In genomic region chr15:67125589-67126502, GRCh38 we compare ENCODE assay signal across 7 cellular contexts.
A peak's percentile ranks its signal among the peaks of the same experiment; 100 is the strongest.
DNase-seq lines count a peak whose midpoint lies in the region; ATAC-seq and TF ChIP-seq lines count a peak whose summit lies in the region.

No MANE protein-coding gene starts in this region.

- H3K9me2 ChIP-seq in HCT116 (ENCODE audit: insufficient read depth) (no peaks in the 10 kb centered on the region), SK-N-SH (no peaks in the 10 kb centered on the region)

- ATAC-seq in HCT116: peak; percentile 83

- 37% methylated on average over 12 of the region's 20 CpGs for WGBS in SK-N-SH (ENCODE audit: low lambda C conversion rate)
- WGBS in prostate gland: 44% methylated on average over 20 of the region's 20 CpGs

- H3K4me3 ChIP-seq in HCT116 (replicated peaks in 1 of 2; ENCODE audit: low read depth in 1 of 2, low read length in 2 of 2): peak overlapping the region; percentile 15 to 44
- H3K4me3 ChIP-seq in SK-N-SH (ENCODE audit: low read depth in 2 of 2, low read length in 1 of 2): peak overlapping the region; percentile 15 to 31; a peak in 2 of 4 replicates
- H3K4me3 ChIP-seq in fibroblast of mammary gland (ENCODE audit: control insufficient read depth, low read depth, low read length): peak overlapping the region; percentile 23
- H3K4me3 ChIP-seq in prostate gland: no peak overlapping the region

- H2AFZ ChIP-seq in HCT116 (ENCODE audit: low read depth, low read length, poor library complexity, severe bottlenecking) (no peak overlapping the region), SK-N-SH (ENCODE audit: low read depth) (no peak overlapping the region)

- H3K27ac ChIP-seq in HCT116 (ENCODE audit: low read depth, low read length) (peak overlapping the region; percentile 72), SK-N-SH (ENCODE audit: low read depth in 2 of 2, low read length in 1 of 2) (peak overlapping the region; percentile 72 to 99), prostate gland (peak overlapping the region; percentile 74 to 83)

- H4K20me1 ChIP-seq in HCT116 (ENCODE audit: insufficient read depth) (no peaks in the 10 kb centered on the region), SK-N-SH (ENCODE audit: insufficient read depth) (no peaks in the 10 kb centered on the region)

- H3K79me2 ChIP-seq in HCT116 (ENCODE audit: insufficient read depth, low read length) (peaks cover 99% of the 10 kb centered on the region), SK-N-SH (ENCODE audit: insufficient read depth) (peaks cover 78% of the 10 kb centered on the region)

- H3K4me2 ChIP-seq in HCT116 (ENCODE audit: low read length) (peak overlapping the region; percentile 77), SK-N-SH (peak overlapping the region; percentile 68)

- peaks cover 0 to 25% of the 10 kb centered on the region in 2 experiments; a peak in 2 of 4 replicates for H3K36me3 ChIP-seq in HCT116 (ENCODE audit: control insufficient read depth in 1 of 2, insufficient read depth in 2 of 2, low read length in 2 of 2)
- H3K36me3 ChIP-seq in SK-N-SH (replicated peaks in 1 of 2; ENCODE audit: control insufficient read depth in 1 of 2, insufficient read depth in 2 of 2, low read length in 1 of 2): peaks cover 0 to 7% of the 10 kb centered on the region in 2 experiments
- no peaks in the 10 kb centered on the region for H3K36me3 ChIP-seq in prostate gland

- TF ChIP-seq POLR2A in HCT116 (IDR thresholded peaks at IDR 0.05; ENCODE audit: borderline replicate concordance, extremely low read depth, insufficient read depth, insufficient read length): no peak
- TF ChIP-seq POLR2A in prostate gland (IDR thresholded peaks at IDR 0.05): peak; percentile 13

- RAD21 ChIA-PET in HCT116 (lab: Charles Lee; ENCODE audit: low non-redundant PET in 1 of 2, low total read pairs in 2 of 2, uncharacterized antibody in 2 of 2, unreplicated experiment in 2 of 2): interaction anchor here in 1 of 2 experiments (1.0 kb wide), 1 partner anchor 19 kb away, joined by 3 read pairs; no protein-coding TSS in a partner anchor

- BruUV-seq in HCT116 (replicated peaks; lab: Mats Ljungman, UMichigan): TSS peak; percentile 59

- intact Hi-C loops in HCT116 (cut with micrococcal nuclease): loop anchor here (1.0 to 5.0 kb wide), 3 partner anchors 24 to 84 kb away; no protein-coding TSS in a partner anchor
- intact Hi-C loops in prostate gland (cut with DNase I): no loop called here

- no peak for TF ChIP-seq CTCF in HCT116 (IDR thresholded peaks at IDR 0.05 in 2 of 3, conservative IDR thresholded peaks at IDR 0.05 in 1 of 3; ENCODE audit: borderline replicate concordance in 1 of 3, insufficient read depth in 1 of 3, low read depth in 2 of 3, low read length in 2 of 3)
- TF ChIP-seq CTCF in SK-N-SH (IDR thresholded peaks at IDR 0.05): no peak
- no peak for TF ChIP-seq CTCF in fibroblast of mammary gland (conservative IDR thresholded peaks at IDR 0.05; ENCODE audit: control insufficient read depth, insufficient read depth, low read depth, low read length)
- TF ChIP-seq CTCF in prostate gland (IDR thresholded peaks at IDR 0.05): no peak
- TF ChIP-seq CTCF in GM10248 (IDR thresholded peaks at IDR 0.05; ENCODE audit: control extremely low read depth, extremely low read depth, low read depth, missing control alignments): no peak

- no peaks in the 10 kb centered on the region for H3K9me3 ChIP-seq in HCT116 (ENCODE audit: control insufficient read depth in 1 of 2, insufficient read depth in 1 of 2, low read depth in 1 of 2, low read length in 2 of 2)
- H3K9me3 ChIP-seq in SK-N-SH: no peaks in the 10 kb centered on the region
- no peaks in the 10 kb centered on the region for H3K9me3 ChIP-seq in prostate gland

- CTCF ChIA-PET in HCT116 (lab: Charles Lee): interaction anchor here (0.8 to 2.3 kb wide), 6 partner anchors 9 to 179 kb away, joined by 3 to 7 read pairs (median 3); no protein-coding TSS in a partner anchor
- CTCF ChIA-PET in SK-N-SH (lab: Yijun Ruan, JAX): interaction anchor here (1.1 kb wide), 1 partner anchor 308 kb away, joined by 3 read pairs; no protein-coding TSS in a partner anchor
- CTCF ChIA-PET in GM10248 (lab: Yijun Ruan, JAX): interaction anchor here (0.8 kb wide), 1 partner anchor 10 kb away, joined by 3 read pairs; no protein-coding TSS in a partner anchor

- H3K4me1 ChIP-seq in HCT116 (ENCODE audit: control insufficient read depth in 1 of 2, insufficient read depth in 2 of 2, low read length in 2 of 2) (peaks cover 77 to 98% of the 10 kb centered on the region in 2 experiments), SK-N-SH (ENCODE audit: control insufficient read depth in 1 of 2, insufficient read depth in 2 of 2, low read depth in 1 of 2, low read length in 1 of 2) (peaks cover 22 to 48% of the 10 kb centered on the region in 2 experiments), prostate gland (replicated peaks) (peaks cover 10% of the 10 kb centered on the region)

- H3K9ac ChIP-seq in HCT116 (ENCODE audit: low read length): peak overlapping the region; percentile 70
- H3K9ac ChIP-seq in SK-N-SH: peak overlapping the region; percentile 73

- POLR2A ChIA-PET in HCT116 (lab: Charles Lee): interaction anchor here (0.8 to 3.2 kb wide), 16 partner anchors 8 to 1152 kb away, joined by 3 to 23 read pairs (median 5); partner anchors contain the start of genes FEM1B and SMAD3
- POLR2A ChIA-PET in SK-N-SH (lab: Yijun Ruan, JAX): no interaction called here
- POLR2A ChIA-PET in GM10248 (lab: Yijun Ruan, JAX): no interaction called here

- DNase-seq in HCT116 (ENCODE audit: low read depth, low spot score) (peak; percentile 86), SK-N-SH (no peak), fibroblast of mammary gland (ENCODE audit: low read depth) (peak; percentile 100), prostate gland (ENCODE audit: low spot score) (peak; percentile 56), germinal center (ENCODE audit: low spot score) (no peak), DMS114 treated with DMSO at 0.1 percent for 48 hours (lab: John Stamatoyannopoulos, UW; ENCODE audit: unreplicated experiment) (no peak), GM10248 (ENCODE audit: extremely low spot score) (no peak)

- H3K27me3 ChIP-seq in HCT116 (ENCODE audit: insufficient read depth, low read length): no peaks in the 10 kb centered on the region
- no peaks in the 10 kb centered on the region for H3K27me3 ChIP-seq in SK-N-SH (ENCODE audit: insufficient read depth)
- H3K27me3 ChIP-seq in prostate gland (replicated peaks; ENCODE audit: insufficient read depth): no peaks in the 10 kb centered on the region

- peak; percentile 54 to 99; a peak in 3 of 4 replicates for TF ChIP-seq EP300 in SK-N-SH (IDR thresholded peaks at IDR 0.05; ENCODE audit: borderline replicate concordance in 1 of 2, low read depth in 1 of 2, low read length in 1 of 2)

- H3F3A ChIP-seq in SK-N-SH (replicated peaks; ENCODE audit: insufficient read depth): peaks cover 60% of the 10 kb centered on the region

- TF ChIP-seq RAD21 in HCT116 (IDR thresholded peaks at IDR 0.05; ENCODE audit: low read depth) (no peak), SK-N-SH (IDR thresholded peaks at IDR 0.05; ENCODE audit: low read length) (no peak)

TF ChIP-seq in HCT116, 20 proteins besides CTCF, POLR2A, EP300 and RAD21 (continues in another document):
- TF ChIP-seq FOSL1 (IDR thresholded peaks at IDR 0.05; ENCODE audit: low read depth) (no peak), ZBTB33 (IDR thresholded peaks at IDR 0.05; ENCODE audit: extremely low read depth, insufficient replicate concordance, low read length) (peak; percentile 12), SIN3A (IDR thresholded peaks at IDR 0.05; ENCODE audit: low read depth) (no peak), ZNF274 (IDR thresholded peaks at IDR 0.05; ENCODE audit: low read depth, low read length) (no peak), YY1 (IDR thresholded peaks at IDR 0.05; ENCODE audit: extremely low read depth, insufficient replicate concordance, low read depth, low read length) (no peak), TCF7L2 (IDR thresholded peaks at IDR 0.05; ENCODE audit: borderline replicate concordance, extremely low read depth, insufficient read depth, insufficient read length) (peak; percentile 68)

TF ChIP-seq in SK-N-SH, 30 proteins besides CTCF, POLR2A, EP300 and RAD21 (continues in another document):
- peak; percentile 97 for TF ChIP-seq TCF12 (IDR thresholded peaks at IDR 0.05)
- peak; percentile 54; the same call in 1 of the 2 replicates for TF ChIP-seq TAF1 (IDR thresholded peaks at IDR 0.05; ENCODE audit: borderline replicate concordance, low read depth, low read length)
- TF ChIP-seq PBX3 (IDR thresholded peaks at IDR 0.05): peak; percentile 89
- TF ChIP-seq CHD2 (IDR thresholded peaks at IDR 0.05; ENCODE audit: low read length, partially characterized antibody): no peak
- no peak for TF ChIP-seq NRF1 (IDR thresholded peaks at IDR 0.05; ENCODE audit: low read depth, low read length)
- peak; percentile 71; the same call in 1 of the 2 replicates for TF ChIP-seq TEAD4 (IDR thresholded peaks at IDR 0.05; ENCODE audit: borderline replicate concordance, insufficient read depth)
- TF ChIP-seq JUND (IDR thresholded peaks at IDR 0.05): peak; percentile 98
- no peak for TF ChIP-seq GABPA (IDR thresholded peaks at IDR 0.05; ENCODE audit: low read depth)
- peak; percentile 70; the same call in 1 of the 2 replicates for TF ChIP-seq SIN3A (IDR thresholded peaks at IDR 0.05; ENCODE audit: borderline replicate concordance, low read depth, low read length)
- no peak for TF ChIP-seq MEF2A (IDR thresholded peaks at IDR 0.05; ENCODE audit: borderline replicate concordance, low read depth)
- no peak for TF ChIP-seq ELF1 (IDR thresholded peaks at IDR 0.05)
- peak; percentile 100 for TF ChIP-seq FOXM1 (IDR thresholded peaks at IDR 0.05; ENCODE audit: low read depth)

Comparison
In these comparisons a context has a peak if more than half of its experiments do, and no peak if none do; other contexts are left out.
1. DNase-seq: peak in HCT116 (single experiment), fibroblast of mammary gland (single experiment) and prostate gland (single experiment); none in SK-N-SH (single experiment), germinal center (single experiment), DMS114 treated with DMSO at 0.1 percent for 48 hours (single experiment) and GM10248 (single experiment).
2. H3K4me3 ChIP-seq: peak in HCT116 (2 of 2), SK-N-SH (2 of 2) and fibroblast of mammary gland (single experiment); none in prostate gland (0 of 2).
3. Of the 11 proteins assayed by ChIP-seq in both SK-N-SH and HCT116: peak only in SK-N-SH: JUND, MAX, POLR2AphosphoS5, SIN3A and YY1; only in HCT116: none; in both: ZBTB33; in neither: 5.
4. Peak in every context shown above with its lines, with median percentiles within 50 percentile points of each other: H3K27ac ChIP-seq.